8 cellular contexts compared by ENCODE assay signal in genomic region chr1:145281037-145281727, GRCh38. TPM values are rescaled to one million over a fixed set of nuclear protein-coding genes. Genes with fewer than 3 reads are reported as not detected.
DNase-seq lines count a peak whose midpoint lies in the region; ATAC-seq lines count a peak whose summit lies in the region.
"Not testable (repeated sequence)": the region's sequence is repeated elsewhere in the genome, so short reads cannot be mapped to it uniquely, and the experiment has no call there.

No MANE protein-coding gene starts in this region.

- H3K9ac ChIP-seq in mucosa of stomach (ENCODE audit: low read length): peak overlapping the region; percentile 68

- not testable (repeated sequence) for H3K4me1 ChIP-seq in mucosa of stomach (ENCODE audit: control insufficient read depth, insufficient read depth, low read length)

- not testable (repeated sequence) for H3K27me3 ChIP-seq in mucosa of stomach (ENCODE audit: control insufficient read depth, insufficient read depth, low read length)

- DNase-seq in DMS53 (lab: John Stamatoyannopoulos, UW) (peak; percentile 97), OCI-M1 (lab: John Stamatoyannopoulos, UW) (peak; percentile 99), activated T-cell treated with anti-CD3 and anti-CD28 coated beads for 24 hours (ENCODE audit: low read depth) (peak; percentile 86), epidermal melanocyte (ENCODE audit: insufficient read length, low spot score) (peak; percentile 18)
- peak; percentile 99 for DNase-seq in Jurkat, Clone E6-1 (ENCODE audit: low read depth, low spot score)
- DNase-seq in stimulated activated CD8-positive, alpha-beta memory T cell treated with anti-CD3 and anti-CD28 coated beads, Interleukin-2, amount 100 ng/mL, for 48 hours (ENCODE audit: low read depth in 2 of 2): peak; percentile 61 to 69

- not testable (repeated sequence) for H3K9me3 ChIP-seq in mucosa of stomach (ENCODE audit: control insufficient read depth, low read length)

- not testable (repeated sequence) for H3K36me3 ChIP-seq in mucosa of stomach (ENCODE audit: control insufficient read depth, insufficient read depth, low read length)

- H3K4me3 ChIP-seq in Jurkat, Clone E6-1 (ENCODE audit: low read length): peak overlapping the region; percentile 35
- peak overlapping the region; percentile 36 for H3K4me3 ChIP-seq in mucosa of stomach (ENCODE audit: low read length)

- peak; percentile 81 for ATAC-seq in GM21723 (IDR thresholded peaks at IDR 0.05; ENCODE audit: unreplicated experiment)

RNA-seq across cellular contexts. Expression of gene PPIAL4D, which starts 39.2 kb away (rescaled TPM):
- polyA plus RNA-seq in Jurkat, Clone E6-1 (2012; ENCODE audit: insufficient read depth, insufficient read length): 12.1 TPM

Comparison
In these comparisons a context has a peak if more than half of its experiments do, and no peak if none do; other contexts are left out.
1. Peak in every context shown above with its lines: DNase-seq, ATAC-seq and H3K4me3 ChIP-seq.
2. DNase-seq: peak in every context shown above with its lines; median percentile 99 in Jurkat, Clone E6-1; 99 in OCI-M1; 97 in DMS53; 86 in activated T-cell treated with anti-CD3 and anti-CD28 coated beads for 24 hours; 65 in stimulated activated CD8-positive, alpha-beta memory T cell treated with anti-CD3 and anti-CD28 coated beads, Interleukin-2, amount 100 ng/mL, for 48 hours; 18 in epidermal melanocyte.